8 cellular contexts compared by ENCODE assay signal in genomic region chr15:101088788-101089578, GRCh38.
A peak's percentile ranks its signal among the peaks of the same experiment; 100 is the strongest.
DNase-seq lines count a peak whose midpoint lies in the region; TF ChIP-seq lines count a peak whose summit lies in the region.

No MANE protein-coding gene starts in this region.

- H3K27me3 ChIP-seq in BLaER1 (no peaks in the 10 kb centered on the region), left ventricle myocardium inferior (ENCODE audit: low read depth) (no peaks in the 10 kb centered on the region), sigmoid colon (no peaks in the 10 kb centered on the region)

- no peak for TF ChIP-seq EP300 in sigmoid colon (IDR thresholded peaks at IDR 0.05)

- H3K4me1 ChIP-seq in BLaER1 (peaks cover 41% of the 10 kb centered on the region), left ventricle myocardium inferior (peaks cover 45% of the 10 kb centered on the region), sigmoid colon (peaks cover 0 to 23% (median 8%) of the 10 kb centered on the region in 4 donors)

- H3K36me3 ChIP-seq in BLaER1 (no peaks in the 10 kb centered on the region), left ventricle myocardium inferior (no peaks in the 10 kb centered on the region), sigmoid colon (no peaks in the 10 kb centered on the region)

- no peaks in the 10 kb centered on the region for H3K27me3 Mint-ChIP-seq in activated naive CD8-positive, alpha-beta T cell treated with anti-CD3 and anti-CD28 coated beads for 36 hours

- H3K9ac ChIP-seq in BLaER1: no peak overlapping the region

- TF ChIP-seq CTCF in left ventricle myocardium inferior (IDR thresholded peaks at IDR 0.05; ENCODE audit: borderline replicate concordance) (peak; percentile 100), sigmoid colon (IDR thresholded peaks at IDR 0.05) (peak; percentile 86 to 99 (median 96))

- intact Hi-C loops in left ventricle myocardium inferior (cut with micrococcal nuclease): no loop called here
- intact Hi-C loops in sigmoid colon (cut with DNase I): loop anchor here (1.0 to 5.0 kb wide), 2 partner anchors 72 to 169 kb away; no protein-coding TSS in a partner anchor

- H3K9me3 ChIP-seq in BLaER1 (no peaks in the 10 kb centered on the region), left ventricle myocardium inferior (replicated peaks) (no peaks in the 10 kb centered on the region), sigmoid colon (no peaks in the 10 kb centered on the region)

- WGBS in sigmoid colon, 2 donors: 22 to 30% methylated on average over 42 of the region's 42 CpGs

- peaks cover under 1% of the 10 kb centered on the region for H3K36me3 Mint-ChIP-seq in activated naive CD8-positive, alpha-beta T cell treated with anti-CD3 and anti-CD28 coated beads for 36 hours

- no peak overlapping the region for H3K4me3 Mint-ChIP-seq in activated naive CD8-positive, alpha-beta T cell treated with anti-CD3 and anti-CD28 coated beads for 36 hours

- H3K27ac Mint-ChIP-seq in activated naive CD8-positive, alpha-beta T cell treated with anti-CD3 and anti-CD28 coated beads for 36 hours: no peak overlapping the region

- no peaks in the 10 kb centered on the region for H4K20me1 ChIP-seq in BLaER1

- H3K4me3 ChIP-seq in BLaER1: no peak overlapping the region
- peak overlapping the region; percentile 22 for H3K4me3 ChIP-seq in left ventricle myocardium inferior
- peak overlapping the region in 3 of 4 donors; percentile 14 to 41 (median 38) for H3K4me3 ChIP-seq in sigmoid colon

- peak overlapping the region; percentile 67 for H3K4me2 ChIP-seq in BLaER1

- peak overlapping the region; percentile 60 for H3K27ac ChIP-seq in BLaER1
- H3K27ac ChIP-seq in left ventricle myocardium inferior (replicated peaks): peak overlapping the region; percentile 84
- peak overlapping the region in 1 of 4 donors; percentile 11 for H3K27ac ChIP-seq in sigmoid colon

- peaks cover 8% of the 10 kb centered on the region for H3K4me1 Mint-ChIP-seq in activated naive CD8-positive, alpha-beta T cell treated with anti-CD3 and anti-CD28 coated beads for 36 hours

- no peak for TF ChIP-seq POLR2A in sigmoid colon (IDR thresholded peaks at IDR 0.05)

- DNase-seq in GM19238 (ENCODE audit: insufficient read length, low spot score) (peak; percentile 82), HUDEP-2 (lab: John Stamatoyannopoulos, UW; ENCODE audit: unreplicated experiment in 76 of 76) (peak in 59 of 76 experiments; percentile 3 to 75 (median 47)), SKM-1 treated with dmso at 0.1 percent for 144 hours (lab: John Stamatoyannopoulos, UW; ENCODE audit: unreplicated experiment) (peak; percentile 31), left ventricle myocardium inferior (peak; percentile 75), sigmoid colon (peak; percentile 82), NCI-H510A (lab: John Stamatoyannopoulos, UW) (no peak)
- peak; percentile 82 for DNase-seq in activated naive CD8-positive, alpha-beta T cell treated with anti-CD3 and anti-CD28 coated beads for 36 hours

- H3K9me3 Mint-ChIP-seq in activated naive CD8-positive, alpha-beta T cell treated with anti-CD3 and anti-CD28 coated beads for 36 hours: no peaks in the 10 kb centered on the region
